ENCODE assay signal across 8 cellular contexts in the genomic region with DNA sequence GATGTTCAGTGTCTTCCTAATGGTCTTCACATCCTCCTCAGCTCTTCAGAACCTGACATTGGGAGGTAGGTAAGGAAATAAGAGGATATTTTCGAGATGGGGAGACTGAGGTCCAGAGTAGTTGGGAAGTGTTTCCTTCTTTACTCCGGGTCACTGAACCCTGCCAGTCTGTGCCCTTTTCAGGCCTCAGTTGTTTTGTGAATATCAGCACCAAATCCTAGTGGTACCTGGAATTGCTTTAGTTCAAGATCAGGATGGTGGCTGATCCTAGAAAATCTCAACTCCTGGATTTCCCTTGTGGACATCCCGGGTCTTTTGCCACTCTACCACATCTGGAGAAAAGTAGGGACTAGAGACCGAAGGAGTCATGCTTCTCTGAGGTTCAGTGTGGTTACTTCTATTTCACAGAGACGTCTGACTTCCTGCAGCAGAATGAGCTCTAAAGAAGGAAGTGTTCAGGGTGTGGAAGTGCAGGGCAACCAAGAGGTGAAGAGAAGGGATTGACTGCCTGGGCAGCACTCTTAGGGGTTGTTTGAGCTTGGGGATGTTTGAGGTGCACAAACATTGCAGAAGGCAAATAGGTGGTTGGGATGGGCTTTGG. TPM values are rescaled to one million over a fixed set of nuclear protein-coding genes. Genes with fewer than 3 reads are reported as not detected.
DNase-seq lines count a peak whose midpoint lies in the region; ATAC-seq and TF ChIP-seq lines count a peak whose summit lies in the region.

No MANE protein-coding gene starts in this region.

- H3K36me3 ChIP-seq in mesodermal cell (ENCODE audit: control insufficient read depth, insufficient read depth, low read length) (peaks cover 9% of the 10 kb centered on the region), vagina (no peaks in the 10 kb centered on the region)

- peaks cover 19% of the 10 kb centered on the region for H3K4me1 ChIP-seq in mesodermal cell (ENCODE audit: control insufficient read depth, insufficient read depth, low read length, poor library complexity, severe bottlenecking)
- peaks cover 37% of the 10 kb centered on the region for H3K4me1 ChIP-seq in vagina

- peak; percentile 41 for DNase-seq in activated CD4-positive, alpha-beta T cell treated with anti-CD3 and anti-CD28 coated beads for 36 hours
- DNase-seq in activated CD4-positive, alpha-beta T cell treated with anti-CD3 and anti-CD28 coated beads for 1 hour = no peak
- peak; percentile 15 for DNase-seq in choroid plexus epithelial cell (ENCODE audit: low read depth)
- DNase-seq in vagina (ENCODE audit: extremely low spot score in 2 of 2) = no peak
- no peak for DNase-seq in HPDE6-E6E7 (ENCODE audit: extremely low spot score)
- no peak for DNase-seq in mesenteric fat pad (ENCODE audit: low spot score)

- H3K9me3 ChIP-seq in mesodermal cell (ENCODE audit: control insufficient read depth, low read length) (peaks cover 7% of the 10 kb centered on the region), vagina (no peaks in the 10 kb centered on the region)

- peaks cover 53% of the 10 kb centered on the region for H3K4me1 Mint-ChIP-seq in activated CD4-positive, alpha-beta T cell treated with anti-CD3 and anti-CD28 coated beads for 36 hours

- H3K27ac Mint-ChIP-seq in activated CD4-positive, alpha-beta T cell treated with anti-CD3 and anti-CD28 coated beads for 36 hours = peak overlapping the region; percentile 98

- 57 to 58% methylated on average over 5 of the region's 5 CpGs for WGBS in mesodermal cell (ENCODE audit: insufficient coverage in 2 of 2), 2 experiments

- no peaks in the 10 kb centered on the region for H3K9me3 Mint-ChIP-seq in activated CD4-positive, alpha-beta T cell treated with anti-CD3 and anti-CD28 coated beads for 36 hours (ENCODE audit: low read depth)

- CTCF ChIA-PET in activated CD4-positive, alpha-beta T cell treated with anti-CD3 and anti-CD28 coated beads for 36 hours (lab: Charles Lee) = interaction anchor here (0.9 to 1.2 kb wide), 5 partner anchors 11 to 91 kb away, joined by 3 to 6 read pairs (median 4); no protein-coding TSS in a partner anchor

- no peaks in the 10 kb centered on the region for H3K27me3 Mint-ChIP-seq in activated CD4-positive, alpha-beta T cell treated with anti-CD3 and anti-CD28 coated beads for 36 hours

- H3K27ac ChIP-seq in mesodermal cell (ENCODE audit: low read depth, low read length, severe bottlenecking) (no peak overlapping the region), vagina (peak overlapping the region; percentile 83)

- peak overlapping the region; percentile 90 for H3K4me3 ChIP-seq in choroid plexus epithelial cell (ENCODE audit: low read depth, low read length)
- H3K4me3 ChIP-seq in mesodermal cell (ENCODE audit: extremely low read depth, insufficient read depth, low read length, poor library complexity, severe bottlenecking) = peak overlapping the region; percentile 70
- peak overlapping the region; percentile 75 to 79 for H3K4me3 ChIP-seq in vagina

- TF ChIP-seq CTCF in choroid plexus epithelial cell (conservative IDR thresholded peaks at IDR 0.05; ENCODE audit: low read depth, low read length) (no peak), vagina (IDR thresholded peaks at IDR 0.05) (no peak)

- ATAC-seq in activated CD4-positive, alpha-beta T cell treated with anti-CD3 and anti-CD28 coated beads for 36 hours = peak; percentile 16
- ATAC-seq in SK-N-SH treated with all-trans-retinoic acid at 6 μM for 48 hours = peak; percentile 34; the same call in 2 of the 3 replicates

- no peaks in the 10 kb centered on the region for H3K27me3 ChIP-seq in vagina

- peaks cover 27% of the 10 kb centered on the region for H3K36me3 Mint-ChIP-seq in activated CD4-positive, alpha-beta T cell treated with anti-CD3 and anti-CD28 coated beads for 36 hours (ENCODE audit: low read depth)

- POLR2A ChIA-PET in activated CD4-positive, alpha-beta T cell treated with anti-CD3 and anti-CD28 coated beads for 36 hours (lab: Charles Lee) = interaction anchor here (0.6 to 5.9 kb wide), 9 partner anchors 8 to 392 kb away, joined by 3 to 72 read pairs (median 5); partner anchors contain the start of genes TOMM34 and YWHAB

- no peak for TF ChIP-seq POLR2A in vagina (IDR thresholded peaks at IDR 0.05)

- H3K4me3 Mint-ChIP-seq in activated CD4-positive, alpha-beta T cell treated with anti-CD3 and anti-CD28 coated beads for 36 hours = peak overlapping the region; percentile 94

- intact Hi-C loops in activated CD4-positive, alpha-beta T cell treated with anti-CD3 and anti-CD28 coated beads for 36 hours (cut with DNase I, micrococcal nuclease) = loop anchor here (2.0 to 10.0 kb wide), 11 partner anchors 55 to 1215 kb away; partner anchors contain the start of genes DNTTIP1 (in 1 of the 2), PABPC1L (in 1 of the 2), PIGT (in 1 of the 2) and SDC4 (in 1 of the 2)
- intact Hi-C loops in vagina (cut with DNase I) = no loop called here

TF ChIP-seq in SK-N-SH treated with all-trans-retinoic acid at 6 μM for 48 hours, 23 proteins besides CTCF, POLR2A, EP300 and RAD21:
- TF ChIP-seq, protein P1, sequence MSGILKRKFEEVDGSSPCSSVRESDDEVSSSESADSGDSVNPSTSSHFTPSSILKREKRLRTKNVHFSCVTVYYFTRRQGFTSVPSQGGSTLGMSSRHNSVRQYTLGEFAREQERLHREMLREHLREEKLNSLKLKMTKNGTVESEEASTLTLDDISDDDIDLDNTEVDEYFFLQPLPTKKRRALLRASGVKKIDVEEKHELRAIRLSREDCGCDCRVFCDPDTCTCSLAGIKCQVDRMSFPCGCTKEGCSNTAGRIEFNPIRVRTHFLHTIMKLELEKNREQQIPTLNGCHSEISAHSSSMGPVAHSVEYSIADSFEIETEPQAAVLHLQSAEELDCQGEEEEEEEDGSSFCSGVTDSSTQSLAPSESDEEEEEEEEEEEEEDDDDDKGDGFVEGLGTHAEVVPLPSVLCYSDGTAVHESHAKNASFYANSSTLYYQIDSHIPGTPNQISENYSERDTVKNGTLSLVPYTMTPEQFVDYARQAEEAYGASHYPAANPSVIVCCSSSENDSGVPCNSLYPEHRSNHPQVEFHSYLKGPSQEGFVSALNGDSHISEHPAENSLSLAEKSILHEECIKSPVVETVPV (CRISPR knock-in tag; IDR thresholded peaks at IDR 0.05) = no peak
- TF ChIP-seq CREB5 (CRISPR knock-in tag; IDR thresholded peaks at IDR 0.05; ENCODE audit: low read depth) (no peak), GLIS3 (CRISPR knock-in tag; IDR thresholded peaks at IDR 0.05) (no peak), ARNTL (CRISPR knock-in tag; IDR thresholded peaks at IDR 0.05; ENCODE audit: borderline replicate concordance, low read depth) (no peak)

RNA-seq across cellular contexts. Expression of gene STK4, which starts 1.0 kb away (rescaled TPM):
- total RNA-seq in activated CD4-positive, alpha-beta T cell treated with anti-CD3 and anti-CD28 coated beads for 36 hours = 100 to 1,000 TPM; 156 to 164 TPM
- 25.5 TPM for polyA plus RNA-seq in mesodermal cell (2013, experiment 1 of 2)
- 25.5 TPM for polyA plus RNA-seq in mesodermal cell (2013, experiment 2 of 2)
- total RNA-seq in vagina (25.8 TPM), mesenteric fat pad (34.4 TPM)

RNA-seq across cellular contexts. Expression of gene TOMM34, which starts 7.1 kb away (rescaled TPM):
- 10 to 100 TPM; 56.5 to 61.2 TPM for total RNA-seq in activated CD4-positive, alpha-beta T cell treated with anti-CD3 and anti-CD28 coated beads for 36 hours
- 100 TPM for polyA plus RNA-seq in mesodermal cell (2013, experiment 1 of 2)
- 91.6 TPM for polyA plus RNA-seq in mesodermal cell (2013, experiment 2 of 2)
- 16.2 TPM for total RNA-seq in vagina
- total RNA-seq in mesenteric fat pad = 9.1 TPM

RNA-seq across cellular contexts. Expression of gene PABPC1L, which starts 57.4 kb away (rescaled TPM):
- total RNA-seq in activated CD4-positive, alpha-beta T cell treated with anti-CD3 and anti-CD28 coated beads for 36 hours = 10 to 100 TPM; 61.7 to 71.3 TPM
- 47.3 TPM for polyA plus RNA-seq in mesodermal cell (2013, experiment 1 of 2)
- 42.4 TPM for polyA plus RNA-seq in mesodermal cell (2013, experiment 2 of 2)
- total RNA-seq in vagina (19.6 TPM), mesenteric fat pad (10.1 TPM)

Comparison
In these comparisons a context has a peak if more than half of its experiments do, and no peak if none do; other contexts are left out.
1. DNase-seq: peak in activated CD4-positive, alpha-beta T cell treated with anti-CD3 and anti-CD28 coated beads for 36 hours (single experiment) and choroid plexus epithelial cell (single experiment); none in activated CD4-positive, alpha-beta T cell treated with anti-CD3 and anti-CD28 coated beads for 1 hour (single experiment), vagina (0 of 2), HPDE6-E6E7 (single experiment) and mesenteric fat pad (single experiment).
2. Peak in every context shown above with its lines, with median percentiles within 50 percentile points of each other: H3K4me3 ChIP-seq.